1 cellular context compared by ENCODE assay signal in the genomic region with DNA sequence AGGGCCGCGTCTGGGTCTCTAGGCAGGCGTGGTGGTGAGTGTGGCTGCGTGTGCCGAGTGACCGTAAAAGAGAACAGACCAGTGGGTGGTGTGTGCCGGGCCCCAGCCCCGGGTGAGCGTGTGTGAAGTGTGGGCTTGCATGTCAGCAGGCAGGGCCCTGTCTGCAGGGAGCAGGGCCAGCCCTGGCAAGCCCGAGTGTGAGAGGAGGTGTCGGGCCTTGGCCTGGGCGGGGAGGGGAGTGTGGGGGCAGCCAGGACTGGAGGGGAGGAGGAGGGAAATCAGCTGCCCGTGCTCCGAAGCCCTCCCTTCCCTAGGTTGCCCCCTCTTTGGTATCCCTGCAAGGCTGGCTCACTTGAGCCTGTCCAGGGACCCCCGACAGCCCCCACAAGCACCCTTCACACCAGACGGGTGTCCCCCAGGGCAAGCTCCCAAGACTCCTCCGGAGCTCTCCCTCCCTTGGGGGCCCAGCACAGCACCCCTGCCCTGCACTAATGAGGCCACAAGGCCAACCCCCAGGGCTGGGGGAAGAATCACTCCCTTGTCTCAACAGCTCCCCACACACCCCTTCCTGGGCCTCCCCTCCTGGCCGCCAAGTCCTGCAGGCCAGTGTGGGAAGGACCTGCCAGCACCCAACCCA.
TF ChIP-seq lines count a peak whose summit lies in the region.

No MANE protein-coding gene starts in this region.

TF ChIP-seq in SK-N-SH, 30 proteins besides CTCF, POLR2A, EP300 and RAD21 (continued from another document):
- TF ChIP-seq MAX (IDR thresholded peaks at IDR 0.05; ENCODE audit: low read depth) (no peak), NFIC (IDR thresholded peaks at IDR 0.05; ENCODE audit: borderline replicate concordance) (no peak), MEF2A (IDR thresholded peaks at IDR 0.05; ENCODE audit: borderline replicate concordance, low read depth) (no peak)
TF ChIP-seq in SK-N-SH: peak in this region for 0.
